In the genomic region with DNA sequence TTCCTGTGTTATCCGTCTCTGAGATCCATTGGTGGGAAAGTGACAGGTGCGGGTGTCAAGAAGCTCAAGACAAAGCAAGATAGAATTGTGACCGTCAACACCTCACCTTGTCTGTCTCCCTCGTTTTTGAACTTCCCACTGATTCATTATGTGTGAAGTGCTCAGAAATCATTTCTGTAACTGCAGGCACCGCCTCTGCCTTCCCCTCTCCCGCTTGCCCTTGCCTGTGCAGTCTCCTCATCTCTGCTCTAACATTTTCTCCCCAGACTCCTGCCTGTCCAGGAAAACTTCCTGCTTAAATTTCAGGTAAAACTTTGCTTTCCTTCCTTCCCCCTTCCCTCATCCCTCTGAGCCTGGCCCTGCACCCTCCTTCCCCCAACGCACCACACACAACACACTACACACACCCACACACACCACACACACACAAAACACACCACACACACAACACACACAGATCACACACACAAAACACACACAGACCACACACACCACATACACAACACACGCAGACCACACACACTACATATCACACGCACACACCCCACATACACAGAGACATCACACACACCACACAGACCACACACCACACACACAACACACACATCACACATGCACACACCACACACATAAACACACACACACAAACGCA, we compare ENCODE assay signal across 1 cellular context.
TF ChIP-seq lines count a peak whose summit lies in the region.

No MANE protein-coding gene starts in this region.

TF ChIP-seq in HEK293, 187 proteins besides CTCF, POLR2A, EP300 and RAD21 (continued from another document):
- TF ChIP-seq ZNF555 (tag by site-specific recombination; conservative IDR thresholded peaks at IDR 0.05) (no peak), EGR2 (tag by site-specific recombination; IDR thresholded peaks at IDR 0.05; ENCODE audit: low read depth) (0 out of 2 replicates have a peak, but pooled peaks have one; percentile 6), YY1 (tag by site-specific recombination; IDR thresholded peaks at IDR 0.05) (no peak), ZNF146 (tag by site-specific recombination; IDR thresholded peaks at IDR 0.05) (no peak), ZNF791 (tag by site-specific recombination; IDR thresholded peaks at IDR 0.05) (no peak), ZNF274 (IDR thresholded peaks at IDR 0.05; ENCODE audit: low read length) (no peak), ZNF274 (tag by site-specific recombination; IDR thresholded peaks at IDR 0.05; ENCODE audit: borderline replicate concordance) (0 out of 2 replicates have a peak, but pooled peaks have one; percentile 26)
